Comparison of ENCODE assay signal across 8 cellular contexts in the genomic region with DNA sequence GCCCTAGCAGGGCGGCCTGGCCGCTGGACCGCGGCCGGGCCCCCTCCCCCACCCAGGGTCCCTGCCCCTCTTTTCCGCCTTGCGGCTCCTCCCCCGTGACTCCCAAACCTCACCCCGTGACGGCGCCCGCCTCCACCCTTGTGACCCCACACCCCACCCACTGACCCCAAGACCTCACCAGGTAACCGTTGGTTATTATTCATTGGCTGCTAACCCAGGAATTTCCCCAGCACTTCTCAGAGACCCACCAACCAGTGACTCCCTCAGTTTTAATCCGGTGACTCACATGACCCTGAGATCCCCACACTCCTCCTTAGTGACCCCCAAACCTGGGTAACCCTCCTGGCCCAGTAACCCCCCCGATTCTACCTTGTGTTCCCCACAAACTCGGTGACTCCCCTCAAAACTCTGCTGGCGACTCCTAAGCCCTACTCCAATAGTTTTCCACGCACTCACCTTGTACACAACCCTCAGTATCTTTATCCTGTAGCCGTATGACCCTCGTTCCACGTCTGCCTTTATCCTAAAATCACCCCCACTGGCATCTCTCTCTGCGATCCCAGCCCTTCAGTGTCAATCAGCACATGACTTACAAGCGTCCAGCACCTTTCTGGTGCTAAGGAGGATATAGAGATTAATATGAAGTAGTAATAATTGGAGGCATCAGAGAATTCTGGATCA. TPM values are rescaled to one million over a fixed set of nuclear protein-coding genes. Genes with fewer than 3 reads are reported as not detected.
DNase-seq lines count a peak whose midpoint lies in the region; ATAC-seq, FAIRE-seq and TF ChIP-seq lines count a peak whose summit lies in the region.

No MANE protein-coding gene starts in this region.

- TF ChIP-seq CTCF in AG10803 (conservative IDR thresholded peaks at IDR 0.05; ENCODE audit: low read length) (no peak), pancreas (IDR thresholded peaks at IDR 0.05) (no peak), thyroid gland (IDR thresholded peaks at IDR 0.05) (no peak)

- H3K36me3 ChIP-seq in pancreas (no peaks in the 10 kb centered on the region), thyroid gland (no peaks in the 10 kb centered on the region)

- WGBS in pancreas, 2 donors, result 3% methylated on average over 15 to 23 of the region's 23 CpGs
- WGBS in thyroid gland, 2 donors, result 5% methylated on average over 17 of the region's 23 CpGs

- H3K4me1 ChIP-seq in pancreas (peaks cover 0 to 13% (median 0%) of the 10 kb centered on the region in 3 donors), thyroid gland (peaks cover 26 to 50% of the 10 kb centered on the region in 2 donors)

- intact Hi-C loops in head of caudate nucleus (cut with DNase I), result no loop called here
- intact Hi-C loops in pancreas (cut with DNase I), result no loop called here
- intact Hi-C loops in thyroid gland (cut with DNase I), result no loop called here

- no peaks in the 10 kb centered on the region for H3K27me3 ChIP-seq in pancreas
- no peaks in the 10 kb centered on the region for H3K27me3 ChIP-seq in thyroid gland

- H3K4me3 ChIP-seq in AG10803 (ENCODE audit: low read length) (peak overlapping the region; percentile 98), pancreas (peak overlapping the region; percentile 77 to 97 (median 91)), thyroid gland (replicated peaks in 1 of 3) (peak overlapping the region; percentile 54 to 84 (median 70))

- DNase-seq in AG10803 (ENCODE audit: low read depth), result peak; percentile 25
- DNase-seq in RPMI8226, result peak; percentile 82
- peak; percentile 61 for DNase-seq in activated gamma-delta T cell treated with anti-CD3 and anti-CD28 coated beads, Interleukin-2, amount 50 U/mL, for 16 hours (ENCODE audit: low read depth)
- peak in 38 of 42 donors; percentile 24 to 74 (median 49) for DNase-seq in head of caudate nucleus
- peak; percentile 74 to 88 (median 80) for DNase-seq in pancreas
- peak; percentile 74 to 84 for DNase-seq in thyroid gland

- FAIRE-seq in pancreas (lab: Jason Lieb, UNC), result no peak

- H3K27ac ChIP-seq in pancreas, result peak overlapping the region; percentile 91 to 96 (median 94)
- H3K27ac ChIP-seq in thyroid gland, result peak overlapping the region; percentile 95 to 99 (median 98)

- H3K9me3 ChIP-seq in pancreas, result no peaks in the 10 kb centered on the region
- H3K9me3 ChIP-seq in thyroid gland, result no peaks in the 10 kb centered on the region

- ATAC-seq in GM19025 (IDR thresholded peaks at IDR 0.05; ENCODE audit: low read depth, unreplicated experiment), result peak; percentile 32
- peak; percentile 31 for ATAC-seq in HG03442 (IDR thresholded peaks at IDR 0.05; ENCODE audit: unreplicated experiment)
- peak; percentile 52 to 69 (median 60) for ATAC-seq in pancreas

- TF ChIP-seq POLR2A in thyroid gland (IDR thresholded peaks at IDR 0.05), result no peak

RNA-seq across cellular contexts. Expression of a gene that starts 0.6 kb away (rescaled TPM):
- total RNA-seq in pancreas, result 10 to 100 TPM; 14.9 to 25.0 (median 16.3) TPM
- 10 to 100 TPM; 48.2 to 51.1 TPM for polyA plus RNA-seq in pancreas
- total RNA-seq in thyroid gland, result 10 to 100 TPM; 54.3 to 81.7 (median 71.6) TPM

RNA-seq across cellular contexts. Expression of a gene that starts 37.5 kb away (rescaled TPM):
- total RNA-seq in pancreas, result 10 to 100 TPM in 5 of 6 donors, 1 to 10 TPM in 1; 9.4 to 14.0 (median 12.8) TPM
- 10 to 100 TPM; 37.9 to 40.6 TPM for polyA plus RNA-seq in pancreas
- 1 to 10 TPM; 5.2 to 9.3 (median 6.0) TPM for total RNA-seq in thyroid gland

RNA-seq across cellular contexts. Expression of a gene that starts 46.3 kb away (rescaled TPM):
- total RNA-seq in pancreas (under 1 TPM in 5 of 6 donors, not detected in 1; 0.03 to 0.12 (median 0.03) TPM), thyroid gland (100 to 1,000 TPM in 1 of 4 donors, 10 to 100 TPM in 3; 45.5 to 119 (median 66.3) TPM)
- polyA plus RNA-seq in pancreas, result under 1 TPM; 0.02 to 0.15 TPM

Comparison
In these comparisons a context has a peak if more than half of its experiments do, and no peak if none do; other contexts are left out.
1. Peak in every context shown above with its lines: DNase-seq, ATAC-seq, H3K4me3 ChIP-seq and H3K27ac ChIP-seq.
2. DNase-seq: peak in every context shown above with its lines; median percentile 82 in RPMI8226; 80 in pancreas; 79 in thyroid gland; 61 in activated gamma-delta T cell treated with anti-CD3 and anti-CD28 coated beads, Interleukin-2, amount 50 U/mL, for 16 hours; 49 in head of caudate nucleus; 25 in AG10803.
3. RNA of a gene that starts 46.3 kb away (total RNA-seq): 45.5 to 119 TPM in thyroid gland; 0.03 to 0.12 TPM in pancreas; every median in the first group is over 10 times any median in the second.